In the genomic region with DNA sequence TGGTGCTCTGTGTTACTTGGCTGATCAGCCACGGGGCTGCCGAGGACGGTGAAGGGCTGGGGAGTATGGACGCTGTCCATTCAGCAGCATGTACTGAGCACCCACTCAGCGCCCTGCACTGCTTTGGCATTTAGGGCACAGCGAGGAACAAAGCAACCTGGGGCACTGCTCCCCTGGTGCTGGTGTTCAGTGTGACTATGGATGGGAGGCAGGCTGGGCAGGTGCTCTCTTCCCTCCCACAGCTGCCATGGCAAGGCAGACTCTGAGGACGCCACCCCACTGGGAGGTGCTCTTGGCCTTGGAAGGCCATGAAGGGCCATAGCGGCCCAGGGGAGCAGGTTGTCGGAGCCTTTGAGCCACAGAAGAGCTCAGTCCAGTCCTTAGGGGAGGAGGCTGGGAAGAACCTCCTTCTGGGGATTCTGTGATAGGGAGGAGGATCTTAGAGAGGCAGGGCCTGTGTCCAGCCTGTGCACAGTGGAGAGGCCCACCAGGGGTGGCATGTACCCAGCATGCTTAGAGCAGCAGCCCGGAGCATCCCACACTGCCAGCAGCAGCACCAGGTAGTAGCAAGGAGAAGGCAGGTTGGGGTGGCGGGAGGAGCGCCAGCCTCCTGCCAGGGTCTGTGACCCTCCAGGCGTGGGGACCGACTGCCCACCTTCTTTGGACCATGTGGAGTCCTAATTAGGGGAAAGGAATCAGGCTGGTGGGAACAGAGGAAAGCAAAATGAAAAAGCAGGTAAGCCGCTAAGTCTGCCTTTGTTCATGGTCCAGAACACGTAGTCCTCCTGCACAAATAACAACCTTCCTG, we compare ENCODE assay signal across 19 cellular contexts.
DNase-seq lines count a peak whose midpoint lies in the region; FAIRE-seq and TF ChIP-seq lines count a peak whose summit lies in the region.
"Had no signal": no experiment of that assay in that cellular context is flagged by ENCODE, and none has a peak within 500 bp of the region (broad histone marks: within the 10 kb centered on the region; RNA-seq: fewer than 3 reads in every experiment).

No MANE protein-coding gene starts in this region.

- in situ Hi-C loops in GM13977 (cut with MboI; ENCODE audit: low pct_unique_long_range_greater_than_20kb, low sequenced_read_pairs, unreplicated experiment), result no loop called here

- 91% methylated on average over 15 of the region's 16 CpGs for WGBS in esophagus muscularis mucosa

- H3K27me3 ChIP-seq in WERI-Rb-1 (ENCODE audit: insufficient read depth, low read depth, severe bottlenecking) (no peaks in the 10 kb centered on the region), esophagus muscularis mucosa (no peaks in the 10 kb centered on the region)
- H3K27me3 ChIP-seq: BE2C had no signal

- peak; percentile 73 for TF ChIP-seq CTCF in WERI-Rb-1 (IDR thresholded peaks at IDR 0.05; ENCODE audit: low read depth, low read length)
- TF ChIP-seq CTCF in esophagus muscularis mucosa (IDR thresholded peaks at IDR 0.05), result no peak
- TF ChIP-seq CTCF in GM13977 (IDR thresholded peaks at IDR 0.05; ENCODE audit: extremely low read depth, insufficient read depth, missing control alignments), result no peak

- no peaks in the 10 kb centered on the region for H3K9me3 ChIP-seq in WERI-Rb-1 (ENCODE audit: severe bottlenecking)
- peaks cover 0 to 6% (median 0%) of the 10 kb centered on the region in 4 donors for H3K9me3 ChIP-seq in esophagus muscularis mucosa
- H3K9me3 ChIP-seq: BE2C, HAP-1 had no signal

- DNase-seq in COLO668 (lab: John Stamatoyannopoulos, UW; ENCODE audit: unreplicated experiment) (peak; percentile 7), WERI-Rb-1 (peak; percentile 74), esophagus muscularis mucosa (ENCODE audit: extremely low spot score) (peak; percentile 84), posterior vena cava (ENCODE audit: low spot score) (peak; percentile 50), mucosa of gallbladder (ENCODE audit: low spot score) (no peak), RCC 7860 (ENCODE audit: low spot score) (no peak), GM13977 (ENCODE audit: low spot score) (no peak)
- no peak for DNase-seq in activated naive CD4-positive, alpha-beta T cell treated with Interleukin-2 at 50 U/mL for 16 hours
- DNase-seq: BE2C; DMS79 treated with DMSO at 0.1 percent for 48 hours; GM23248; KBM-7; MM.1S; NCI-H1092; NCI-H1436 treated with DMSO at 0.1 percent for 48 hours; NCI-H1930; NK-92 treated with Interleukin-12 subunit alpha and Interleukin-12 subunit beta, amount 100 ng/mL, for 24 hours had no signal

- H3K27ac ChIP-seq in WERI-Rb-1 (no peak overlapping the region), esophagus muscularis mucosa (replicated peaks in 1 of 4) (no peak overlapping the region)
- H3K27ac ChIP-seq: A549, GM23248 had no signal

- H3K4me3 ChIP-seq in WERI-Rb-1 (ENCODE audit: low read depth, low read length), result no peak overlapping the region
- no peak overlapping the region for H3K4me3 ChIP-seq in esophagus muscularis mucosa
- H3K4me3 ChIP-seq: A549, GM23248, HAP-1 had no signal

- no peak for TF ChIP-seq EP300 in esophagus muscularis mucosa (IDR thresholded peaks at IDR 0.05)

- H3K36me3 ChIP-seq in WERI-Rb-1, result no peaks in the 10 kb centered on the region
- H3K36me3 ChIP-seq in esophagus muscularis mucosa, result no peaks in the 10 kb centered on the region
- H3K36me3 ChIP-seq: BE2C, HAP-1 had no signal

- intact Hi-C loops in esophagus muscularis mucosa (cut with DNase I) (no loop called here), posterior vena cava (cut with DNase I) (loop anchor here in 1 of 2 donors (2.0 kb wide), 1 partner anchor 79 kb away; no protein-coding TSS in a partner anchor)

- H3K4me1 ChIP-seq in esophagus muscularis mucosa, result no peaks in the 10 kb centered on the region
- H3K4me1 ChIP-seq: A549, BE2C, HAP-1 had no signal

- FAIRE-seq in RCC 7860 (lab: Jason Lieb, UNC), result no peak
- FAIRE-seq: A549 had no signal

- no peak for TF ChIP-seq POLR2A in esophagus muscularis mucosa (IDR thresholded peaks at IDR 0.05; ENCODE audit: low read depth)

Comparison
In these comparisons a context has a peak if more than half of its experiments do, and no peak if none do; other contexts are left out.
1. DNase-seq: peak in COLO668 (single experiment), WERI-Rb-1 (single experiment), esophagus muscularis mucosa (single experiment) and posterior vena cava (single experiment); none in mucosa of gallbladder (single experiment), RCC 7860 (single experiment), activated naive CD4-positive, alpha-beta T cell treated with Interleukin-2 at 50 U/mL for 16 hours (single experiment) and GM13977 (single experiment).